ENCODE assay signal across 8 cellular contexts in the genomic region with DNA sequence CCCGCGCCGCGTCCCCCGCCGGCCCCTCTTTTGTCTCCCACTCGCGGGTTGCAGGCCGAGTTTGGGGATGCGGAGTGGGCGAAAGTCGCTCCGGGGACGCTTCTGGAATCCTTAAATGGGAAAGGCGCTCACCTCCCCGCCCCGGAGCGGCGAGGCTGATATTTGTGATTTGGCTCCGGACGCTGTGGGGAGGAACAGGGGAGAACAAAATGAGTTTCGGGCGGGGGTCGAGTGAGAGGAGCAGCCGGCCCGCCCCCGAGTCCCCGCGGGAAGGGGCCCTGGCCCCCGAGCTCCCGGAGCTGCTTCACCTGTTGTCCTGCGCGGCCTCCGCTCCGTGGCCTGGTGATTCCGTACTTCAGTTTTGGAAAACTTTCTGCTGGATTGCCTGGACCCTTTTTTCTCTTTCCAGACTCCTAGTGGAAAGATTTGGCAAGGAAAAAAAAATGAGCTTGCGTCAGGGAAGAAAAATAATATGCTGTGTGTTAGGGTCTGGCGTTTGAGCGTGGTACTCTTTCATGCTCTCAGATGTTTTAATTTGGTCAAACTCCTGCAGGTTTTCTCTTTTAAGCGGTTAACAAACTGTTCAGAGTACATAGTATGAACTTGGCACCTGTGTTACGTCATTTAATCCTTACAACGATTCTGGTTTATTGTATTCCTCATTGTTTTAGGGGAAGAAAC. TPM values are rescaled to one million over a fixed set of nuclear protein-coding genes. Genes with fewer than 3 reads are reported as not detected.
DNase-seq lines count a peak whose midpoint lies in the region; ATAC-seq and TF ChIP-seq lines count a peak whose summit lies in the region.

No MANE protein-coding gene starts in this region.

- no peaks in the 10 kb centered on the region for H3K9me3 ChIP-seq in SJSA1 (replicated peaks)

- H3K27ac ChIP-seq in SJSA1 (peak overlapping the region; percentile 72), brain microvascular endothelial cell (peak overlapping the region; percentile 60)

- in situ Hi-C loops in brain microvascular endothelial cell (cut with HindIII; ENCODE audit: low pct_ligation_motif_present, low sequenced_read_pairs), result no loop called here

- peak; percentile 51 for TF ChIP-seq CTCF in brain microvascular endothelial cell (IDR thresholded peaks at IDR 0.05; ENCODE audit: low read depth, low read length, missing control alignments)
- TF ChIP-seq CTCF in kidney epithelial cell (IDR thresholded peaks at IDR 0.05; ENCODE audit: insufficient read depth, low read length, poor library complexity, severe bottlenecking), result peak; percentile 16

- peak overlapping the region; percentile 98 for H3K4me3 ChIP-seq in SJSA1
- H3K4me3 ChIP-seq in brain microvascular endothelial cell (ENCODE audit: low read depth, low read length), result peak overlapping the region; percentile 80
- peak overlapping the region; percentile 82 for H3K4me3 ChIP-seq in kidney epithelial cell (ENCODE audit: low read depth, low read length)

- DNase-seq in DMS53 treated with DMSO at 0.1 percent for 48 hours (lab: John Stamatoyannopoulos, UW; ENCODE audit: unreplicated experiment) (peak; percentile 7), SJSA1 (ENCODE audit: low read depth in 1 of 2, low spot score in 2 of 2) (peak; percentile 48 to 72), brain microvascular endothelial cell (peak; percentile 26), kidney epithelial cell (ENCODE audit: low read depth) (no peak), NCI-H1436 (lab: John Stamatoyannopoulos, UW) (no peak), NCI-H128 (lab: John Stamatoyannopoulos, UW; ENCODE audit: unreplicated experiment) (no peak)
- DNase-seq in stimulated activated CD4-positive, alpha-beta T cell treated with anti-CD3 and anti-CD28 coated beads, Interleukin-2, amount 100 ng/mL, for 24 hours, result peak; percentile 23 to 35

- H3K36me3 ChIP-seq in SJSA1 (peaks cover 25% of the 10 kb centered on the region), brain microvascular endothelial cell (replicated peaks) (no peaks in the 10 kb centered on the region), kidney epithelial cell (ENCODE audit: control insufficient read depth, insufficient read depth, low read length) (no peaks in the 10 kb centered on the region)

- H3K27me3 ChIP-seq in SJSA1 (replicated peaks) (no peaks in the 10 kb centered on the region), brain microvascular endothelial cell (replicated peaks) (no peaks in the 10 kb centered on the region), kidney epithelial cell (ENCODE audit: control insufficient read depth, insufficient read depth, low read length) (no peaks in the 10 kb centered on the region)

- peak; percentile 1 for ATAC-seq in HG02678 (IDR thresholded peaks at IDR 0.05; ENCODE audit: unreplicated experiment)

- peaks cover 21% of the 10 kb centered on the region for H3K4me1 ChIP-seq in SJSA1 (replicated peaks)

RNA-seq across cellular contexts. Expression of a gene that starts 0.8 kb away (rescaled TPM):
- total RNA-seq in SJSA1 (2014; rRNA removed; shearing (Covaris generic)), result 35.3 and 53.4 TPM in 2 replicates
- total RNA-seq in kidney epithelial cell, result 22.1 and 38.1 TPM in 2 replicates

Comparison
In these comparisons a context has a peak if more than half of its experiments do, and no peak if none do; other contexts are left out.
1. DNase-seq: peak in DMS53 treated with DMSO at 0.1 percent for 48 hours (single experiment), SJSA1 (2 of 2), brain microvascular endothelial cell (single experiment) and stimulated activated CD4-positive, alpha-beta T cell treated with anti-CD3 and anti-CD28 coated beads, Interleukin-2, amount 100 ng/mL, for 24 hours (2 of 2); none in kidney epithelial cell (single experiment), NCI-H1436 (single experiment) and NCI-H128 (single experiment).
2. Peak in every context shown above with its lines, with median percentiles within 50 percentile points of each other: H3K4me3 ChIP-seq.